8 cellular contexts compared by ENCODE assay signal in the genomic region with DNA sequence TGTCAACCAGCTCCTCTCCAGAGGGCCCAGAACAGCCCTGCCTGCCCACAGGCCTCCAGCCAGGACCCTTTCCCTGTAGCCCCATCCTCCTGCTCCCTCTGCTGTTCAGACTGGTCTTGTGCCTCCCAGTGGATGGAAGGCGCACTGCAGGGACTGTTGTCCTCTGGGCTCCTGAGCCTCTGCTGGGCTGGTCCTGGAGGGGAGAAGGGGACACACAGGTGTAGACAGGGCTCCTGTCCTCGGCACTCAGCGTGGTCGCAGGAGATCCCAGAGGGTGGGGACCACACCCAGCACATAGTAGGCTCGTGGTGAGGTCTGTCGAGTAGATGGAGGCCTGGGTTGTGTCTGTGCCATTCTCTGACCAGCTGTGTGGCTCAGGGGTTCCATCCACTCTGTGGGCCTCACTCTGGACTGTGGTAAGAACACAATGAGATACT. TPM values are rescaled to one million over a fixed set of nuclear protein-coding genes. Genes with fewer than 3 reads are reported as not detected.
DNase-seq lines count a peak whose midpoint lies in the region; ATAC-seq and TF ChIP-seq lines count a peak whose summit lies in the region.

No MANE protein-coding gene starts in this region.

- RAD21 ChIA-PET in HCT116 (lab: Charles Lee; ENCODE audit: low non-redundant PET in 1 of 2, low total read pairs in 2 of 2, uncharacterized antibody in 2 of 2, unreplicated experiment in 2 of 2), result interaction anchor here in 1 of 2 experiments (1.6 kb wide), 1 partner anchor 43 kb away, joined by 4 read pairs; no protein-coding TSS in a partner anchor

- H3K4me2 ChIP-seq in HCT116 (ENCODE audit: low read length), result peak overlapping the region; percentile 80

- TF ChIP-seq CTCF in C4-2B (conservative IDR thresholded peaks at IDR 0.05) (peak; percentile 81), HCT116 (IDR thresholded peaks at IDR 0.05 in 2 of 3, conservative IDR thresholded peaks at IDR 0.05 in 1 of 3; ENCODE audit: borderline replicate concordance in 1 of 3, insufficient read depth in 1 of 3, low read depth in 2 of 3, low read length in 2 of 3) (peak; percentile 89 to 93 (median 91)), astrocyte of the spinal cord (IDR thresholded peaks at IDR 0.05; ENCODE audit: low read depth, low read length) (peak; percentile 84)

- peak; percentile 54; the same call in 1 of the 2 replicates for TF ChIP-seq RAD21 in HCT116 (IDR thresholded peaks at IDR 0.05; ENCODE audit: low read depth)

- CTCF ChIA-PET in HCT116 (lab: Charles Lee), result interaction anchor here (2.3 kb wide), 1 partner anchor 43 kb away, joined by 8 read pairs; no protein-coding TSS in a partner anchor

- peaks cover 0 to 8% of the 10 kb centered on the region in 2 experiments; a peak in 2 of 4 replicates for H3K36me3 ChIP-seq in HCT116 (ENCODE audit: control insufficient read depth in 1 of 2, insufficient read depth in 2 of 2, low read length in 2 of 2)

- intact Hi-C loops in HCT116 (cut with micrococcal nuclease), result loop anchor here (5.0 kb wide), 1 partner anchor 40 kb away; no protein-coding TSS in a partner anchor

- H3K4me1 ChIP-seq in HCT116 (ENCODE audit: control insufficient read depth in 1 of 2, insufficient read depth in 2 of 2, low read length in 2 of 2), result peaks cover 18 to 36% of the 10 kb centered on the region in 2 experiments

- in situ Hi-C loops in astrocyte of the spinal cord (cut with HindIII; ENCODE audit: low sequenced_read_pairs), result no loop called here

- BruUV-seq in HCT116 (replicated peaks; lab: Mats Ljungman, UMichigan), result no TSS peak

- ATAC-seq in HCT116 (peak; percentile 69), GM21447 (IDR thresholded peaks at IDR 0.05; ENCODE audit: unreplicated experiment) (no peak), HG03521 (IDR thresholded peaks at IDR 0.05; ENCODE audit: unreplicated experiment) (no peak)

- H3K4me3 ChIP-seq in HCT116 (replicated peaks in 1 of 2; ENCODE audit: low read depth in 1 of 2, low read length in 2 of 2), result peak overlapping the region in 1 of 2 experiments; percentile 45; a peak in 2 of 4 replicates
- H3K4me3 ChIP-seq in astrocyte of the spinal cord (ENCODE audit: low read depth, low read length), result no peak overlapping the region

- peak overlapping the region; percentile 39; the same call in 1 of the 2 replicates for H3K9ac ChIP-seq in HCT116 (ENCODE audit: low read length)

- POLR2A ChIA-PET in HCT116 (lab: Charles Lee), result no interaction called here

- H3K9me3 ChIP-seq in HCT116 (ENCODE audit: control insufficient read depth in 1 of 2, insufficient read depth in 1 of 2, low read depth in 1 of 2, low read length in 2 of 2), result no peaks in the 10 kb centered on the region

- peak overlapping the region; percentile 56 for H3K27ac ChIP-seq in C4-2B
- H3K27ac ChIP-seq in HCT116 (ENCODE audit: low read depth, low read length), result peak overlapping the region; percentile 27; the same call in 1 of the 2 replicates

- H3K79me2 ChIP-seq in HCT116 (ENCODE audit: insufficient read depth, low read length), result peaks cover 92% of the 10 kb centered on the region

- peaks cover 4% of the 10 kb centered on the region; the same call in 1 of the 2 replicates for H4K20me1 ChIP-seq in HCT116 (ENCODE audit: insufficient read depth)

- no peak for TF ChIP-seq POLR2A in HCT116 (IDR thresholded peaks at IDR 0.05; ENCODE audit: borderline replicate concordance, extremely low read depth, insufficient read depth, insufficient read length)

- H3K9me2 ChIP-seq in HCT116 (ENCODE audit: insufficient read depth), result no peaks in the 10 kb centered on the region

- no peaks in the 10 kb centered on the region for H3K27me3 ChIP-seq in HCT116 (ENCODE audit: insufficient read depth, low read length)

- peak; percentile 37 for DNase-seq in HCT116 (ENCODE audit: low read depth, low spot score)
- DNase-seq in T follicular helper cell (ENCODE audit: low read depth), result peak; percentile 35
- no peak for DNase-seq in astrocyte of the spinal cord (ENCODE audit: low read depth, low spot score)
- peak; percentile 91 for DNase-seq in iPS-NIHi7 (ENCODE audit: extremely low spot score)
- DNase-seq in stimulated activated CD4-positive, alpha-beta T cell treated with anti-CD3 and anti-CD28 coated beads, Interleukin-4, amount 100 ng/mL, for 1 hour, result peak; percentile 65

- no peak overlapping the region for H2AFZ ChIP-seq in HCT116 (ENCODE audit: low read depth, low read length, poor library complexity, severe bottlenecking)

TF ChIP-seq in HCT116, 20 proteins besides CTCF, POLR2A, EP300 and RAD21:
- no peak for TF ChIP-seq ZNF274 (IDR thresholded peaks at IDR 0.05; ENCODE audit: low read depth, low read length)
- TF ChIP-seq SRF (IDR thresholded peaks at IDR 0.05; ENCODE audit: low read depth), result no peak
- no peak for TF ChIP-seq EGR1 (IDR thresholded peaks at IDR 0.05; ENCODE audit: low read depth)
- TF ChIP-seq, protein P1, sequence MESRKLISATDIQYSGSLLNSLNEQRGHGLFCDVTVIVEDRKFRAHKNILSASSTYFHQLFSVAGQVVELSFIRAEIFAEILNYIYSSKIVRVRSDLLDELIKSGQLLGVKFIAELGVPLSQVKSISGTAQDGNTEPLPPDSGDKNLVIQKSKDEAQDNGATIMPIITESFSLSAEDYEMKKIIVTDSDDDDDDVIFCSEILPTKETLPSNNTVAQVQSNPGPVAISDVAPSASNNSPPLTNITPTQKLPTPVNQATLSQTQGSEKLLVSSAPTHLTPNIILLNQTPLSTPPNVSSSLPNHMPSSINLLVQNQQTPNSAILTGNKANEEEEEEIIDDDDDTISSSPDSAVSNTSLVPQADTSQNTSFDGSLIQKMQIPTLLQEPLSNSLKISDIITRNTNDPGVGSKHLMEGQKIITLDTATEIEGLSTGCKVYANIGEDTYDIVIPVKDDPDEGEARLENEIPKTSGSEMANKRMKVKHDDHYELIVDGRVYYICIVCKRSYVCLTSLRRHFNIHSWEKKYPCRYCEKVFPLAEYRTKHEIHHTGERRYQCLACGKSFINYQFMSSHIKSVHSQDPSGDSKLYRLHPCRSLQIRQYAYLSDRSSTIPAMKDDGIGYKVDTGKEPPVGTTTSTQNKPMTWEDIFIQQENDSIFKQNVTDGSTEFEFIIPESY (IDR thresholded peaks at IDR 0.05; ENCODE audit: extremely low read depth, insufficient replicate concordance, low read length), result no peak
- TF ChIP-seq, protein P2, sequence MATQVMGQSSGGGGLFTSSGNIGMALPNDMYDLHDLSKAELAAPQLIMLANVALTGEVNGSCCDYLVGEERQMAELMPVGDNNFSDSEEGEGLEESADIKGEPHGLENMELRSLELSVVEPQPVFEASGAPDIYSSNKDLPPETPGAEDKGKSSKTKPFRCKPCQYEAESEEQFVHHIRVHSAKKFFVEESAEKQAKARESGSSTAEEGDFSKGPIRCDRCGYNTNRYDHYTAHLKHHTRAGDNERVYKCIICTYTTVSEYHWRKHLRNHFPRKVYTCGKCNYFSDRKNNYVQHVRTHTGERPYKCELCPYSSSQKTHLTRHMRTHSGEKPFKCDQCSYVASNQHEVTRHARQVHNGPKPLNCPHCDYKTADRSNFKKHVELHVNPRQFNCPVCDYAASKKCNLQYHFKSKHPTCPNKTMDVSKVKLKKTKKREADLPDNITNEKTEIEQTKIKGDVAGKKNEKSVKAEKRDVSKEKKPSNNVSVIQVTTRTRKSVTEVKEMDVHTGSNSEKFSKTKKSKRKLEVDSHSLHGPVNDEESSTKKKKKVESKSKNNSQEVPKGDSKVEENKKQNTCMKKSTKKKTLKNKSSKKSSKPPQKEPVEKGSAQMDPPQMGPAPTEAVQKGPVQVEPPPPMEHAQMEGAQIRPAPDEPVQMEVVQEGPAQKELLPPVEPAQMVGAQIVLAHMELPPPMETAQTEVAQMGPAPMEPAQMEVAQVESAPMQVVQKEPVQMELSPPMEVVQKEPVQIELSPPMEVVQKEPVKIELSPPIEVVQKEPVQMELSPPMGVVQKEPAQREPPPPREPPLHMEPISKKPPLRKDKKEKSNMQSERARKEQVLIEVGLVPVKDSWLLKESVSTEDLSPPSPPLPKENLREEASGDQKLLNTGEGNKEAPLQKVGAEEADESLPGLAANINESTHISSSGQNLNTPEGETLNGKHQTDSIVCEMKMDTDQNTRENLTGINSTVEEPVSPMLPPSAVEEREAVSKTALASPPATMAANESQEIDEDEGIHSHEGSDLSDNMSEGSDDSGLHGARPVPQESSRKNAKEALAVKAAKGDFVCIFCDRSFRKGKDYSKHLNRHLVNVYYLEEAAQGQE (IDR thresholded peaks at IDR 0.05; ENCODE audit: low read depth), result no peak
- TF ChIP-seq ZFX (IDR thresholded peaks at IDR 0.05), result no peak
- no peak for TF ChIP-seq EZH2 (IDR thresholded peaks at IDR 0.05)
- no peak for TF ChIP-seq ELF1 (IDR thresholded peaks at IDR 0.05; ENCODE audit: borderline replicate concordance, low read depth)
- TF ChIP-seq, protein P3, sequence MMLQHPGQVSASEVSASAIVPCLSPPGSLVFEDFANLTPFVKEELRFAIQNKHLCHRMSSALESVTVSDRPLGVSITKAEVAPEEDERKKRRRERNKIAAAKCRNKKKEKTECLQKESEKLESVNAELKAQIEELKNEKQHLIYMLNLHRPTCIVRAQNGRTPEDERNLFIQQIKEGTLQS (IDR thresholded peaks at IDR 0.05), result no peak
- TF ChIP-seq CBX3 (IDR thresholded peaks at IDR 0.05; ENCODE audit: low read depth), result no peak
- TF ChIP-seq CEBPB (IDR thresholded peaks at IDR 0.05; ENCODE audit: low read depth), result no peak
- TF ChIP-seq POLR2AphosphoS5 (IDR thresholded peaks at IDR 0.05; ENCODE audit: low read depth, low read length), result no peak
- TF ChIP-seq SP1 (IDR thresholded peaks at IDR 0.05; ENCODE audit: low read depth), result no peak
- no peak for TF ChIP-seq SIN3A (IDR thresholded peaks at IDR 0.05; ENCODE audit: low read depth)
- TF ChIP-seq EZH2phosphoT487 (IDR thresholded peaks at IDR 0.05; ENCODE audit: borderline replicate concordance), result no peak
- TF ChIP-seq FOSL1 (IDR thresholded peaks at IDR 0.05; ENCODE audit: low read depth), result no peak
- no peak for TF ChIP-seq JUND (IDR thresholded peaks at IDR 0.05)
- no peak for TF ChIP-seq TCF7L2 (IDR thresholded peaks at IDR 0.05; ENCODE audit: borderline replicate concordance, extremely low read depth, insufficient read depth, insufficient read length)

RNA-seq across cellular contexts. Expression of a gene that starts 11.5 kb away (rescaled TPM):
- 103 TPM for total RNA-seq in HCT116 (2021; ENCODE audit: unreplicated experiment)
- polyA plus RNA-seq in HCT116 (2012), result 121 and 137 TPM in 2 replicates

RNA-seq across cellular contexts. Expression of a gene that starts 52.5 kb away (rescaled TPM):
- total RNA-seq in HCT116 (2021; ENCODE audit: unreplicated experiment), result 18.9 TPM
- 15.7 and 17.6 TPM in 2 replicates for polyA plus RNA-seq in HCT116 (2012)
